Comparison of ENCODE assay signal across 20 cellular contexts in the genomic region with DNA sequence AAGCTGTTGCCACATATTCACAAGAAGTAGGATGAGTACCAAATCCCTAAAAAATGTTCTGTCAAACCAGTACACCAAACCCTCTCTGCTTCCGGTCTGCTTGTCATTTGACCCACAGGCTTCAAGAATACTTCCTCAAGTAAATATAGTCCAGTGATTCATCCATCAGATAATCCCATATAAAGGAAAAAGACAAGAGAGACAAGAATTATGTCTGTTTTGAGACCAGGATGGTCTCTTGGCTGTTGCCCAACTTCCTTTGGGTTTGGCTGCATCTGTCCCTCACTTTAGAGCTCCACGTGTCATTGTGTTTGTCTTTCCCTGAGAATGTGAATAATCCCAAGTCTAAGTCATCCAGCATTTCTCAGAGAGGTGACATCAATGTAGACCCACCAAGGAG.
DNase-seq lines count a peak whose midpoint lies in the region; ATAC-seq, FAIRE-seq and TF ChIP-seq lines count a peak whose summit lies in the region.
"Had no signal": no experiment of that assay in that cellular context is flagged by ENCODE, and none has a peak within 500 bp of the region (broad histone marks: within the 10 kb centered on the region; RNA-seq: fewer than 3 reads in every experiment).

No MANE protein-coding gene starts in this region.

- H3K9me3 Mint-ChIP-seq in astrocyte (ENCODE audit: unreplicated experiment) = no peaks in the 10 kb centered on the region
- H3K9me3 Mint-ChIP-seq: activated CD4-positive, alpha-beta memory T cell treated with anti-CD3 and anti-CD28 coated beads for 36 hours; stimulated activated naive B cell treated with anti-CD40 and anti-IgM and Interleukin-4, amounts not matched to agents 10 μg/mL and 1 μg/mL and 100 μg/mL, for 72 hours had no signal

- no peak for TF ChIP-seq CTCF in BJ (IDR thresholded peaks at IDR 0.05; ENCODE audit: insufficient read depth, low read depth, low read length)
- TF ChIP-seq CTCF in astrocyte (IDR thresholded peaks at IDR 0.05; ENCODE audit: insufficient read depth, low read depth, low read length) = no peak

- H3K4me2 ChIP-seq in astrocyte (ENCODE audit: low read length) = no peak overlapping the region

- H3K27me3 ChIP-seq in BJ (ENCODE audit: control insufficient read depth, insufficient read depth, low read length) (no peaks in the 10 kb centered on the region), astrocyte (ENCODE audit: insufficient read depth, low read length) (no peaks in the 10 kb centered on the region)
- H3K27me3 ChIP-seq: gastroesophageal sphincter, right lobe of liver, vagina had no signal

- peaks cover 3% of the 10 kb centered on the region for H3K4me1 ChIP-seq in astrocyte (ENCODE audit: insufficient read depth, low read length)
- H3K4me1 ChIP-seq: gastroesophageal sphincter, right lobe of liver, vagina had no signal

- H3K9me3 ChIP-seq in astrocyte (ENCODE audit: insufficient read depth, low read depth, low read length) = no peaks in the 10 kb centered on the region
- H3K9me3 ChIP-seq: gastroesophageal sphincter, right lobe of liver, vagina had no signal

- no peaks in the 10 kb centered on the region for H3K36me3 Mint-ChIP-seq in astrocyte (ENCODE audit: low read depth, unreplicated experiment)
- H3K36me3 Mint-ChIP-seq: activated CD4-positive, alpha-beta memory T cell treated with anti-CD3 and anti-CD28 coated beads for 36 hours; immature natural killer cell; stimulated activated naive B cell treated with anti-CD40 and anti-IgM and Interleukin-4, amounts not matched to agents 10 μg/mL and 1 μg/mL and 100 μg/mL, for 72 hours had no signal

- no peak overlapping the region for H3K27ac Mint-ChIP-seq in astrocyte (ENCODE audit: unreplicated experiment)
- H3K27ac Mint-ChIP-seq: activated CD4-positive, alpha-beta memory T cell treated with anti-CD3 and anti-CD28 coated beads for 36 hours; immature natural killer cell; stimulated activated naive B cell treated with anti-CD40 and anti-IgM and Interleukin-4, amounts not matched to agents 10 μg/mL and 1 μg/mL and 100 μg/mL, for 72 hours had no signal

- no peak for ATAC-seq in HG03521 (IDR thresholded peaks at IDR 0.05; ENCODE audit: unreplicated experiment)
- no peak for ATAC-seq in stimulated activated naive CD8-positive, alpha-beta T cell treated with anti-CD3 and anti-CD28 coated beads, Interleukin-15, Interleukin-2, amounts not matched to agents 100 U/mL and 50 U/mL, for 24 hours
- ATAC-seq in GM19455 (IDR thresholded peaks at IDR 0.05; ENCODE audit: unreplicated experiment) = no peak
- ATAC-seq: gastroesophageal sphincter; stimulated activated naive B cell treated with anti-CD40 and anti-IgM and Interleukin-4, amounts not matched to agents 10 μg/mL and 1 μg/mL and 100 μg/mL, for 72 hours had no signal

- H3K27me3 Mint-ChIP-seq in astrocyte (ENCODE audit: low read depth, unreplicated experiment) = no peaks in the 10 kb centered on the region
- H3K27me3 Mint-ChIP-seq: activated CD4-positive, alpha-beta memory T cell treated with anti-CD3 and anti-CD28 coated beads for 36 hours had no signal

- no peak overlapping the region for H3K4me3 Mint-ChIP-seq in astrocyte (ENCODE audit: unreplicated experiment)
- H3K4me3 Mint-ChIP-seq: activated CD4-positive, alpha-beta memory T cell treated with anti-CD3 and anti-CD28 coated beads for 36 hours; immature natural killer cell; stimulated activated naive B cell treated with anti-CD40 and anti-IgM and Interleukin-4, amounts not matched to agents 10 μg/mL and 1 μg/mL and 100 μg/mL, for 72 hours had no signal

- H3K36me3 ChIP-seq in BJ (ENCODE audit: control insufficient read depth, insufficient read depth, low read length) (no peaks in the 10 kb centered on the region), astrocyte (ENCODE audit: insufficient read depth, low read length) (no peaks in the 10 kb centered on the region)
- H3K36me3 ChIP-seq: gastroesophageal sphincter, right lobe of liver, vagina had no signal

- POLR2A ChIA-PET in BJ (lab: Charles Lee) = no interaction called here

- no peak overlapping the region for H3K27ac ChIP-seq in astrocyte (ENCODE audit: low read depth, low read length)
- H3K27ac ChIP-seq: gastroesophageal sphincter, right lobe of liver, vagina had no signal

- peaks cover 25% of the 10 kb centered on the region for H3K4me1 Mint-ChIP-seq in astrocyte (ENCODE audit: low read depth, unreplicated experiment)
- H3K4me1 Mint-ChIP-seq: immature natural killer cell; stimulated activated naive B cell treated with anti-CD40 and anti-IgM and Interleukin-4, amounts not matched to agents 10 μg/mL and 1 μg/mL and 100 μg/mL, for 72 hours had no signal

- FAIRE-seq in astrocyte (lab: Jason Lieb, UNC) = peak; percentile 80

- no peak overlapping the region for H3K9ac ChIP-seq in astrocyte (ENCODE audit: low read length)

- no peak overlapping the region for H2AFZ ChIP-seq in astrocyte (ENCODE audit: low read depth, low read length)

- DNase-seq in BJ (ENCODE audit: low read depth) = peak; percentile 21
- DNase-seq in LoVo (ENCODE audit: low spot score) = peak; percentile 2
- DNase-seq in astrocyte (ENCODE audit: low read depth) = peak; percentile 25
- DNase-seq in glomerular visceral epithelial cell (ENCODE audit: extremely low spot score) = peak; percentile 12
- no peak for DNase-seq in stimulated activated naive CD8-positive, alpha-beta T cell treated with anti-CD3 and anti-CD28 coated beads, Interleukin-15, Interleukin-2, amounts not matched to agents 100 U/mL and 50 U/mL, for 24 hours
- DNase-seq in DMS53 treated with DMSO at 0.1 percent for 48 hours (lab: John Stamatoyannopoulos, UW; ENCODE audit: unreplicated experiment) = no peak
- DNase-seq: activated CD4-positive, alpha-beta memory T cell treated with anti-CD3 and anti-CD28 coated beads for 36 hours; aorta; effector CD4-positive, alpha-beta T cell; immature natural killer cell; mesendoderm; NCI-H1930; NCI-H82; right lobe of liver; SHP77; stimulated activated naive B cell treated with anti-CD40 and anti-IgM and Interleukin-4, amounts not matched to agents 10 μg/mL and 1 μg/mL and 100 μg/mL, for 72 hours had no signal

- H3K4me3 ChIP-seq in BJ (ENCODE audit: low read depth, low read length) = no peak overlapping the region
- no peak overlapping the region for H3K4me3 ChIP-seq in astrocyte (ENCODE audit: insufficient read depth, low read depth, low read length)
- H3K4me3 ChIP-seq: gastroesophageal sphincter, right lobe of liver, vagina had no signal

- H4K20me1 ChIP-seq in astrocyte (ENCODE audit: insufficient read depth, low read length) = no peaks in the 10 kb centered on the region

- CTCF ChIA-PET in BJ (lab: Yijun Ruan, JAX) = interaction anchor here (1.2 kb wide), 1 partner anchor 19 kb away, joined by 3 read pairs; no protein-coding TSS in a partner anchor

- H3K79me2 ChIP-seq in astrocyte (ENCODE audit: insufficient read depth, low read length) = no peaks in the 10 kb centered on the region

Comparison
In these comparisons a context has a peak if more than half of its experiments do, and no peak if none do; other contexts are left out.
1. DNase-seq: peak in BJ (single experiment), LoVo (single experiment), astrocyte (single experiment) and glomerular visceral epithelial cell (single experiment); none in stimulated activated naive CD8-positive, alpha-beta T cell treated with anti-CD3 and anti-CD28 coated beads, Interleukin-15, Interleukin-2, amounts not matched to agents 100 U/mL and 50 U/mL, for 24 hours (single experiment) and DMS53 treated with DMSO at 0.1 percent for 48 hours (single experiment).